In the genomic region with DNA sequence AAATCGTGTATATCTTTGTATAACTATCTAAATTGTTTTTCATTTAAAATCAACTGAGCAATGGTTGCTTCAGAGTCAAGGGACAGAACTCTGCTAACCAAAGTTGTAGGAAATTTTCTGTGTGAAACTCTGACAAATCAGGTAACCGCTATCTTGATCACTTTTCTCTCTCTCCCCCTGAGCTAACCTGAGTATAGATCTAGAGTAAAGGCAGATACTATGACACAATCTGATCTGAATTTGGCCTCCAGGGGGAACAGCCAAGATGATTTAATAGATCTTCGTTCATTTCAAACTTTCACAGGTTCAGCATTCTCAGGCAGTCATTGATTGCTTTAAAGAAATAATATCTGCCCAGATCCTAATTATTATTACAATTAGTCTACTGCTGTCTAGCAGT, we compare ENCODE assay signal across 26 cellular contexts.
"Had no signal": no experiment of that assay in that cellular context is flagged by ENCODE, and none has a peak within 500 bp of the region (broad histone marks: within the 10 kb centered on the region; RNA-seq: fewer than 3 reads in every experiment).

No MANE protein-coding gene starts in this region.

- H3K79me2 ChIP-seq: parathyroid adenoma had no signal

- H3K36me3 ChIP-seq: left lung, lower lobe of right lung, neutrophil, right lobe of liver, tibial nerve, uterus had no signal

- ATAC-seq: left colon; left lung; lower lobe of right lung; naive thymus-derived CD8-positive, alpha-beta T cell; psoas muscle; right lobe of liver; stimulated activated memory B cell treated with anti-CD40 and anti-IgM and Interleukin-4, amounts not matched to agents 10 μg/mL and 1 μg/mL and 100 μg/mL, for 72 hours; stimulated activated naive CD8-positive, alpha-beta T cell treated with anti-CD3 and anti-CD28 coated beads, Interleukin-15, amount 100 ng/mL, for 72 hours had no signal

- H3K27me3 ChIP-seq: left lung, neutrophil, right lobe of liver, tibial nerve, uterus had no signal

- H3K27me3 Mint-ChIP-seq: naive thymus-derived CD8-positive, alpha-beta T cell; stimulated activated memory B cell treated with anti-CD40 and anti-IgM and Interleukin-4, amounts not matched to agents 10 μg/mL and 1 μg/mL and 100 μg/mL, for 72 hours; stimulated activated naive CD8-positive, alpha-beta T cell treated with anti-CD3 and anti-CD28 coated beads, Interleukin-15, amount 100 ng/mL, for 72 hours; type B pancreatic cell had no signal

- H3K27ac Mint-ChIP-seq: immature natural killer cell; naive thymus-derived CD8-positive, alpha-beta T cell; nephron; stimulated activated memory B cell treated with anti-CD40 and anti-IgM and Interleukin-4, amounts not matched to agents 10 μg/mL and 1 μg/mL and 100 μg/mL, for 72 hours; stimulated activated naive CD8-positive, alpha-beta T cell treated with anti-CD3 and anti-CD28 coated beads, Interleukin-15, amount 100 ng/mL, for 72 hours; type B pancreatic cell had no signal

- H3K9ac ChIP-seq: parathyroid adenoma had no signal

- H3K4me3 ChIP-seq: left lung, lower lobe of right lung, psoas muscle, right lobe of liver, smooth muscle cell, tibial nerve, uterus had no signal

- DNase-seq: hypothalamus; immature natural killer cell; kidney; left colon; left lung; lower lobe of right lung; naive thymus-derived CD8-positive, alpha-beta T cell; occipital lobe; psoas muscle; right lobe of liver; stimulated activated CD4-positive, alpha-beta T cell treated with anti-CD3 and anti-CD28 coated beads, Interleukin-1b, Interleukin-23, amount 100 ng/mL, for 48 hours; stimulated activated CD4-positive, alpha-beta T cell treated with anti-CD3 and anti-CD28 coated beads, Interleukin-2, amount 100 ng/mL, for 48 hours; stimulated activated CD4-positive, alpha-beta T cell treated with anti-CD3 and anti-CD28 coated beads, Interleukin-4, amount 100 ng/mL, for 4 hours; stimulated activated CD8-positive, alpha-beta memory T cell treated with anti-CD3 and anti-CD28 coated beads, Interleukin-4, amount 100 ng/mL, for 48 hours; stimulated activated naive CD4-positive, alpha-beta T cell treated with Interleukin-2 at 50 U/mL for 16 hours; stimulated activated naive CD8-positive, alpha-beta T cell treated with anti-CD3 and anti-CD28 coated beads, Interleukin-15, amount 100 ng/mL, for 72 hours; substantia nigra; uterus had no signal

- H3K4me1 Mint-ChIP-seq: immature natural killer cell; naive thymus-derived CD8-positive, alpha-beta T cell; nephron; neural crest cell; stimulated activated memory B cell treated with anti-CD40 and anti-IgM and Interleukin-4, amounts not matched to agents 10 μg/mL and 1 μg/mL and 100 μg/mL, for 72 hours; stimulated activated naive CD8-positive, alpha-beta T cell treated with anti-CD3 and anti-CD28 coated beads, Interleukin-15, amount 100 ng/mL, for 72 hours had no signal

- H3K4me1 ChIP-seq: left lung, lower lobe of right lung, parathyroid adenoma, psoas muscle, right lobe of liver, tibial nerve, uterus had no signal

- H3K4me3 Mint-ChIP-seq: immature natural killer cell; naive thymus-derived CD8-positive, alpha-beta T cell; nephron; neural crest cell; stimulated activated memory B cell treated with anti-CD40 and anti-IgM and Interleukin-4, amounts not matched to agents 10 μg/mL and 1 μg/mL and 100 μg/mL, for 72 hours; stimulated activated naive CD8-positive, alpha-beta T cell treated with anti-CD3 and anti-CD28 coated beads, Interleukin-15, amount 100 ng/mL, for 72 hours; type B pancreatic cell had no signal

- H3K27ac ChIP-seq: left lung, lower lobe of right lung, neutrophil, parathyroid adenoma, psoas muscle, right lobe of liver, tibial nerve, uterus had no signal

- H3K4me2 ChIP-seq: smooth muscle cell had no signal

- H3K9me3 ChIP-seq: neutrophil, right lobe of liver, uterus had no signal

- H3K36me3 Mint-ChIP-seq: immature natural killer cell; stimulated activated memory B cell treated with anti-CD40 and anti-IgM and Interleukin-4, amounts not matched to agents 10 μg/mL and 1 μg/mL and 100 μg/mL, for 72 hours had no signal

- H2AFZ ChIP-seq: parathyroid adenoma had no signal
